ENCODE assay signal across 2 cellular contexts in the genomic region with DNA sequence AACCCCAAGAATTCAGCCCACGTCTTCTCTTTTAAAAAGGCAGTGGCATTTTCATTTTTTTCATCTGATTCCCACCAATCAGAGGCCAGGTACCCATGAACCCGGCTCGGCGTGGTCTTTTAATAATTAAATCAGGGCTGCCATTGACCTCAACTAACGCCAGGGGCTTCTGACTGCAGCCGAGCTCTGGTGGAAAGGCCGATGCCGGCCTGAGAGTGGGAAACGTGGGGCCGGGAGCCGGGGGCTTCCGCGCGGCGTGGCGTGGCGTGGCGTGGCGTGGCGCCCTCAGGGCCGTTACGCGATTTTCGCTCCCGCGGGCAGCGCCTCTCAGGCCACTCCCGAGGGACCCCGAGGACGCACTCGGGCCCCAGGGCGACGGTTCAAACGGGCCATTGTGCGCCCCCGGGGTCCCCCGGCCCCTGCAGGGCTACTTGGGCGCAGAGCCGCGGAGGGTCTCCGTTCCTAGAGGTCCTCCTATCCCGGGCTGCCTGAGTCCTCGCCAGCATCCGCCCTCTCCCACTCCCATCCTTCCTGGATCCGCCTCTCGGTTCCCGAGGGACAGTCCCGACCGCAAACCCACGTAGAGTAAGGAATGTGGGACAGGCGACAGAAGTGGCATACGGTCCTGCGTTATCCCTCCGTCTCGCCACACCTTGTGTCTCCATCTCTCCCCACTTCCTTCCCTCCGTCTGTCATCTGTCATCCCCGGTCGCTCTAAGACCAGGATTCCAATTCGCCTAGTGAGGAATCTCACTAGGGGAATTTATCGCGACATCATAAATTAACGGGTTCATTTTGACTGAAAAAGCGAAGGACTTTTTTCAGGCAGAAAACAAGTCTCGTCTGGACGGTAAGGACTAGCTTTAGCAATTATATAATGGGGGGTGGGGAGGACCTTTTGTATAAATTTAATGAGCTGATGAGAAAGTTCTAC.
A peak's percentile ranks its signal among the peaks of the same experiment; 100 is the strongest.
TF ChIP-seq lines count a peak whose summit lies in the region.

No MANE protein-coding gene starts in this region.

TF ChIP-seq in HEK293T, 16 proteins besides CTCF, POLR2A, EP300 and RAD21 (continued from another document):
- no peak for TF ChIP-seq ARNT (IDR thresholded peaks at IDR 0.05)
- no peak for TF ChIP-seq HDGF (IDR thresholded peaks at IDR 0.05; ENCODE audit: borderline replicate concordance)
- peak; percentile 94 for TF ChIP-seq TARDBP (IDR thresholded peaks at IDR 0.05)
- TF ChIP-seq ELF4 (IDR thresholded peaks at IDR 0.05) = 0 out of 2 replicates have a peak, but pooled peaks have one; percentile 7
- TF ChIP-seq SUZ12 (IDR thresholded peaks at IDR 0.05) = no peak

TF ChIP-seq in K562, 482 proteins besides CTCF, POLR2A, EP300 and RAD21 (continues in another document):
- TF ChIP-seq, protein P1, sequence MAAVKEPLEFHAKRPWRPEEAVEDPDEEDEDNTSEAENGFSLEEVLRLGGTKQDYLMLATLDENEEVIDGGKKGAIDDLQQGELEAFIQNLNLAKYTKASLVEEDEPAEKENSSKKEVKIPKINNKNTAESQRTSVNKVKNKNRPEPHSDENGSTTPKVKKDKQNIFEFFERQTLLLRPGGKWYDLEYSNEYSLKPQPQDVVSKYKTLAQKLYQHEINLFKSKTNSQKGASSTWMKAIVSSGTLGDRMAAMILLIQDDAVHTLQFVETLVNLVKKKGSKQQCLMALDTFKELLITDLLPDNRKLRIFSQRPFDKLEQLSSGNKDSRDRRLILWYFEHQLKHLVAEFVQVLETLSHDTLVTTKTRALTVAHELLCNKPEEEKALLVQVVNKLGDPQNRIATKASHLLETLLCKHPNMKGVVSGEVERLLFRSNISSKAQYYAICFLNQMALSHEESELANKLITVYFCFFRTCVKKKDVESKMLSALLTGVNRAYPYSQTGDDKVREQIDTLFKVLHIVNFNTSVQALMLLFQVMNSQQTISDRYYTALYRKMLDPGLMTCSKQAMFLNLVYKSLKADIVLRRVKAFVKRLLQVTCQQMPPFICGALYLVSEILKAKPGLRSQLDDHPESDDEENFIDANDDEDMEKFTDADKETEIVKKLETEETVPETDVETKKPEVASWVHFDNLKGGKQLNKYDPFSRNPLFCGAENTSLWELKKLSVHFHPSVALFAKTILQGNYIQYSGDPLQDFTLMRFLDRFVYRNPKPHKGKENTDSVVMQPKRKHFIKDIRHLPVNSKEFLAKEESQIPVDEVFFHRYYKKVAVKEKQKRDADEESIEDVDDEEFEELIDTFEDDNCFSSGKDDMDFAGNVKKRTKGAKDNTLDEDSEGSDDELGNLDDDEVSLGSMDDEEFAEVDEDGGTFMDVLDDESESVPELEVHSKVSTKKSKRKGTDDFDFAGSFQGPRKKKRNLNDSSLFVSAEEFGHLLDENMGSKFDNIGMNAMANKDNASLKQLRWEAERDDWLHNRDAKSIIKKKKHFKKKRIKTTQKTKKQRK (IDR thresholded peaks at IDR 0.05; ENCODE audit: borderline replicate concordance, low read depth, low read length) = no peak
- no peak for TF ChIP-seq KHSRP (IDR thresholded peaks at IDR 0.05)
- no peak for TF ChIP-seq CBX8 (IDR thresholded peaks at IDR 0.05; ENCODE audit: borderline replicate concordance, extremely low read depth, low read depth, low read length, poor library complexity, severe bottlenecking)
- TF ChIP-seq, protein P2, sequence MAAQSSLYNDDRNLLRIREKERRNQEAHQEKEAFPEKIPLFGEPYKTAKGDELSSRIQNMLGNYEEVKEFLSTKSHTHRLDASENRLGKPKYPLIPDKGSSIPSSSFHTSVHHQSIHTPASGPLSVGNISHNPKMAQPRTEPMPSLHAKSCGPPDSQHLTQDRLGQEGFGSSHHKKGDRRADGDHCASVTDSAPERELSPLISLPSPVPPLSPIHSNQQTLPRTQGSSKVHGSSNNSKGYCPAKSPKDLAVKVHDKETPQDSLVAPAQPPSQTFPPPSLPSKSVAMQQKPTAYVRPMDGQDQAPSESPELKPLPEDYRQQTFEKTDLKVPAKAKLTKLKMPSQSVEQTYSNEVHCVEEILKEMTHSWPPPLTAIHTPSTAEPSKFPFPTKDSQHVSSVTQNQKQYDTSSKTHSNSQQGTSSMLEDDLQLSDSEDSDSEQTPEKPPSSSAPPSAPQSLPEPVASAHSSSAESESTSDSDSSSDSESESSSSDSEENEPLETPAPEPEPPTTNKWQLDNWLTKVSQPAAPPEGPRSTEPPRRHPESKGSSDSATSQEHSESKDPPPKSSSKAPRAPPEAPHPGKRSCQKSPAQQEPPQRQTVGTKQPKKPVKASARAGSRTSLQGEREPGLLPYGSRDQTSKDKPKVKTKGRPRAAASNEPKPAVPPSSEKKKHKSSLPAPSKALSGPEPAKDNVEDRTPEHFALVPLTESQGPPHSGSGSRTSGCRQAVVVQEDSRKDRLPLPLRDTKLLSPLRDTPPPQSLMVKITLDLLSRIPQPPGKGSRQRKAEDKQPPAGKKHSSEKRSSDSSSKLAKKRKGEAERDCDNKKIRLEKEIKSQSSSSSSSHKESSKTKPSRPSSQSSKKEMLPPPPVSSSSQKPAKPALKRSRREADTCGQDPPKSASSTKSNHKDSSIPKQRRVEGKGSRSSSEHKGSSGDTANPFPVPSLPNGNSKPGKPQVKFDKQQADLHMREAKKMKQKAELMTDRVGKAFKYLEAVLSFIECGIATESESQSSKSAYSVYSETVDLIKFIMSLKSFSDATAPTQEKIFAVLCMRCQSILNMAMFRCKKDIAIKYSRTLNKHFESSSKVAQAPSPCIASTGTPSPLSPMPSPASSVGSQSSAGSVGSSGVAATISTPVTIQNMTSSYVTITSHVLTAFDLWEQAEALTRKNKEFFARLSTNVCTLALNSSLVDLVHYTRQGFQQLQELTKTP (IDR thresholded peaks at IDR 0.05; ENCODE audit: low read depth in 1 of 2, partially characterized antibody in 2 of 2) = no peak
- TF ChIP-seq ETV1 (tag; conservative IDR thresholded peaks at IDR 0.05; ENCODE audit: low read depth) = no peak
- no peak for TF ChIP-seq PHF21A (IDR thresholded peaks at IDR 0.05; ENCODE audit: borderline replicate concordance, low read depth)
- TF ChIP-seq ZNF347 (CRISPR knock-in tag; IDR thresholded peaks at IDR 0.05; ENCODE audit: low read depth) = no peak
- TF ChIP-seq ZNF445 (CRISPR knock-in tag; IDR thresholded peaks at IDR 0.05; ENCODE audit: low read depth) = no peak
- no peak for TF ChIP-seq MTA1 (IDR thresholded peaks at IDR 0.05; ENCODE audit: borderline replicate concordance)
- TF ChIP-seq ZNF3 (CRISPR knock-in tag; IDR thresholded peaks at IDR 0.05) = no peak
- no peak for TF ChIP-seq C11orf30 (IDR thresholded peaks at IDR 0.05; ENCODE audit: low read depth)
- no peak for TF ChIP-seq HDGF (IDR thresholded peaks at IDR 0.05)
- TF ChIP-seq ZNF354B (CRISPR knock-in tag; IDR thresholded peaks at IDR 0.05) = no peak
- TF ChIP-seq WHSC1 (IDR thresholded peaks at IDR 0.05; ENCODE audit: low read length) = no peak
- TF ChIP-seq GABPA (tag; conservative IDR thresholded peaks at IDR 0.05; ENCODE audit: low read depth) = no peak
- no peak for TF ChIP-seq TOE1 (IDR thresholded peaks at IDR 0.05; ENCODE audit: borderline replicate concordance)
- TF ChIP-seq TOE1 (CRISPR knock-in tag; IDR thresholded peaks at IDR 0.05; ENCODE audit: borderline replicate concordance, low read depth) = no peak
- TF ChIP-seq ELF4 (CRISPR knock-in tag; IDR thresholded peaks at IDR 0.05) = no peak
- TF ChIP-seq GTF2F1 (IDR thresholded peaks at IDR 0.05; ENCODE audit: low read depth, low read length) = no peak
- peak; percentile 87 for TF ChIP-seq RBFOX2 (IDR thresholded peaks at IDR 0.05; ENCODE audit: low read depth, low read length)
- TF ChIP-seq MAFK (IDR thresholded peaks at IDR 0.05; ENCODE audit: low read length) = no peak
- no peak for TF ChIP-seq CEBPG (CRISPR knock-in tag; IDR thresholded peaks at IDR 0.05)
- no peak for TF ChIP-seq CEBPG (tag; conservative IDR thresholded peaks at IDR 0.05 in 1 of 2, IDR thresholded peaks at IDR 0.05 in 1 of 2)
- TF ChIP-seq NR2F6 (CRISPR knock-in tag; IDR thresholded peaks at IDR 0.05) = no peak
- no peak for TF ChIP-seq POLR3A (IDR thresholded peaks at IDR 0.05; ENCODE audit: borderline replicate concordance, extremely low read depth, insufficient read depth, insufficient read length)
- no peak for TF ChIP-seq KDM1A (IDR thresholded peaks at IDR 0.05)
- TF ChIP-seq, protein P3, sequence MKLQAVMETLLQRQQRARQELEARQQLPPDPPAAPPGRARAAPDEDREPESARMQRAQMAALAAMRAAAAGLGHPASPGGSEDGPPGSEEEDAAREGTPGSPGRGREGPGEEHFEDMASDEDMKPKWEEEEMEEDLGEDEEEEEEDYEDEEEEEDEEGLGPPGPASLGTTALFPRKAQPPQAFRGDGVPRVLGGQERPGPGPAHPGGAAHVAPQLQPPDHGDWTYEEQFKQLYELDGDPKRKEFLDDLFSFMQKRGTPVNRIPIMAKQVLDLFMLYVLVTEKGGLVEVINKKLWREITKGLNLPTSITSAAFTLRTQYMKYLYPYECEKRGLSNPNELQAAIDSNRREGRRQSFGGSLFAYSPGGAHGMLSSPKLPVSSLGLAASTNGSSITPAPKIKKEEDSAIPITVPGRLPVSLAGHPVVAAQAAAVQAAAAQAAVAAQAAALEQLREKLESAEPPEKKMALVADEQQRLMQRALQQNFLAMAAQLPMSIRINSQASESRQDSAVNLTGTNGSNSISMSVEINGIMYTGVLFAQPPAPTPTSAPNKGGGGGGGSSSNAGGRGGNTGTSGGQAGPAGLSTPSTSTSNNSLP (IDR thresholded peaks at IDR 0.05; ENCODE audit: borderline replicate concordance, low read depth, low read length) = no peak
- no peak for TF ChIP-seq BACH1 (tag; IDR thresholded peaks at IDR 0.05)
- peak; percentile 53 for TF ChIP-seq RBBP5 (IDR thresholded peaks at IDR 0.05; ENCODE audit: borderline replicate concordance, insufficient read depth, low read length, poor library complexity, severe bottlenecking)
- TF ChIP-seq ZNF780A (CRISPR knock-in tag; IDR thresholded peaks at IDR 0.05) = no peak
- TF ChIP-seq, protein P4, sequence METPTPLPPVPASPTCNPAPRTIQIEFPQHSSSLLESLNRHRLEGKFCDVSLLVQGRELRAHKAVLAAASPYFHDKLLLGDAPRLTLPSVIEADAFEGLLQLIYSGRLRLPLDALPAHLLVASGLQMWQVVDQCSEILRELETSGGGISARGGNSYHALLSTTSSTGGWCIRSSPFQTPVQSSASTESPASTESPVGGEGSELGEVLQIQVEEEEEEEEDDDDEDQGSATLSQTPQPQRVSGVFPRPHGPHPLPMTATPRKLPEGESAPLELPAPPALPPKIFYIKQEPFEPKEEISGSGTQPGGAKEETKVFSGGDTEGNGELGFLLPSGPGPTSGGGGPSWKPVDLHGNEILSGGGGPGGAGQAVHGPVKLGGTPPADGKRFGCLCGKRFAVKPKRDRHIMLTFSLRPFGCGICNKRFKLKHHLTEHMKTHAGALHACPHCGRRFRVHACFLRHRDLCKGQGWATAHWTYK (CRISPR knock-in tag; IDR thresholded peaks at IDR 0.05) = no peak; the same call in 1 of the 2 replicates
- TF ChIP-seq ZNF23 (CRISPR knock-in tag; IDR thresholded peaks at IDR 0.05) = no peak
- TF ChIP-seq, protein P5, sequence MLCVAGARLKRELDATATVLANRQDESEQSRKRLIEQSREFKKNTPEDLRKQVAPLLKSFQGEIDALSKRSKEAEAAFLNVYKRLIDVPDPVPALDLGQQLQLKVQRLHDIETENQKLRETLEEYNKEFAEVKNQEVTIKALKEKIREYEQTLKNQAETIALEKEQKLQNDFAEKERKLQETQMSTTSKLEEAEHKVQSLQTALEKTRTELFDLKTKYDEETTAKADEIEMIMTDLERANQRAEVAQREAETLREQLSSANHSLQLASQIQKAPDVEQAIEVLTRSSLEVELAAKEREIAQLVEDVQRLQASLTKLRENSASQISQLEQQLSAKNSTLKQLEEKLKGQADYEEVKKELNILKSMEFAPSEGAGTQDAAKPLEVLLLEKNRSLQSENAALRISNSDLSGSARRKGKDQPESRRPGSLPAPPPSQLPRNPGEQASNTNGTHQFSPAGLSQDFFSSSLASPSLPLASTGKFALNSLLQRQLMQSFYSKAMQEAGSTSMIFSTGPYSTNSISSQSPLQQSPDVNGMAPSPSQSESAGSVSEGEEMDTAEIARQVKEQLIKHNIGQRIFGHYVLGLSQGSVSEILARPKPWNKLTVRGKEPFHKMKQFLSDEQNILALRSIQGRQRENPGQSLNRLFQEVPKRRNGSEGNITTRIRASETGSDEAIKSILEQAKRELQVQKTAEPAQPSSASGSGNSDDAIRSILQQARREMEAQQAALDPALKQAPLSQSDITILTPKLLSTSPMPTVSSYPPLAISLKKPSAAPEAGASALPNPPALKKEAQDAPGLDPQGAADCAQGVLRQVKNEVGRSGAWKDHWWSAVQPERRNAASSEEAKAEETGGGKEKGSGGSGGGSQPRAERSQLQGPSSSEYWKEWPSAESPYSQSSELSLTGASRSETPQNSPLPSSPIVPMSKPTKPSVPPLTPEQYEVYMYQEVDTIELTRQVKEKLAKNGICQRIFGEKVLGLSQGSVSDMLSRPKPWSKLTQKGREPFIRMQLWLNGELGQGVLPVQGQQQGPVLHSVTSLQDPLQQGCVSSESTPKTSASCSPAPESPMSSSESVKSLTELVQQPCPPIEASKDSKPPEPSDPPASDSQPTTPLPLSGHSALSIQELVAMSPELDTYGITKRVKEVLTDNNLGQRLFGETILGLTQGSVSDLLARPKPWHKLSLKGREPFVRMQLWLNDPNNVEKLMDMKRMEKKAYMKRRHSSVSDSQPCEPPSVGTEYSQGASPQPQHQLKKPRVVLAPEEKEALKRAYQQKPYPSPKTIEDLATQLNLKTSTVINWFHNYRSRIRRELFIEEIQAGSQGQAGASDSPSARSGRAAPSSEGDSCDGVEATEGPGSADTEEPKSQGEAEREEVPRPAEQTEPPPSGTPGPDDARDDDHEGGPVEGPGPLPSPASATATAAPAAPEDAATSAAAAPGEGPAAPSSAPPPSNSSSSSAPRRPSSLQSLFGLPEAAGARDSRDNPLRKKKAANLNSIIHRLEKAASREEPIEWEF (CRISPR knock-in tag; IDR thresholded peaks at IDR 0.05) = no peak
- TF ChIP-seq, protein P6, sequence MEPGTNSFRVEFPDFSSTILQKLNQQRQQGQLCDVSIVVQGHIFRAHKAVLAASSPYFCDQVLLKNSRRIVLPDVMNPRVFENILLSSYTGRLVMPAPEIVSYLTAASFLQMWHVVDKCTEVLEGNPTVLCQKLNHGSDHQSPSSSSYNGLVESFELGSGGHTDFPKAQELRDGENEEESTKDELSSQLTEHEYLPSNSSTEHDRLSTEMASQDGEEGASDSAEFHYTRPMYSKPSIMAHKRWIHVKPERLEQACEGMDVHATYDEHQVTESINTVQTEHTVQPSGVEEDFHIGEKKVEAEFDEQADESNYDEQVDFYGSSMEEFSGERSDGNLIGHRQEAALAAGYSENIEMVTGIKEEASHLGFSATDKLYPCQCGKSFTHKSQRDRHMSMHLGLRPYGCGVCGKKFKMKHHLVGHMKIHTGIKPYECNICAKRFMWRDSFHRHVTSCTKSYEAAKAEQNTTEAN (CRISPR knock-in tag; IDR thresholded peaks at IDR 0.05) = no peak
- TF ChIP-seq MBD2 (IDR thresholded peaks at IDR 0.05; ENCODE audit: borderline replicate concordance, low read depth) = no peak
- TF ChIP-seq ZC3H4 (CRISPR knock-in tag; IDR thresholded peaks at IDR 0.05; ENCODE audit: borderline replicate concordance) = no peak
- no peak for TF ChIP-seq ZC3H8 (IDR thresholded peaks at IDR 0.05)
- TF ChIP-seq ZNF239 (CRISPR knock-in tag; IDR thresholded peaks at IDR 0.05) = no peak
- TF ChIP-seq ERF (CRISPR knock-in tag; IDR thresholded peaks at IDR 0.05) = no peak
- no peak for TF ChIP-seq ZNF696 (CRISPR knock-in tag; conservative IDR thresholded peaks at IDR 0.05)
- no peak for TF ChIP-seq KDM2B (CRISPR knock-in tag; IDR thresholded peaks at IDR 0.05)
- no peak for TF ChIP-seq NFE2 (IDR thresholded peaks at IDR 0.05; ENCODE audit: low read depth)
